Comparison of ENCODE assay signal across 8 cellular contexts in the genomic region with DNA sequence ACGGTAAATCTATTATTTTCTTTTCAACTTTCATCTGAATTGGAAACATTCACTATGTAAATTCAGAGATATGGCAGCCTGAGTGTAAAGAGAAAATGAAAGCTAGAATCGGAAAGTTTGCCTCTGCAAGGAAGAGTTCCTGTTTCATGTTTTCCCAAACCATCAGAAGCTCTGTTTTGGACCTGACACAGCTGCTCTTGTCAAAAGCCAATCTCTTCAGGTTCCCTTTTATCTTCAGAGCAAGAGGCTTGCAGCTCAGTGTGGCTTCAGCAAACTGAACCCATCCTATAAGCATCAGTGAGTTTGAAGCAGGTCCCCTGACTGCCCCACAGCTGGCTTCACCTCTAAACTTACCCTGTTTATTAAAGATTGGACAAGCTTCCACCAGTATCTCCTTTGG.
DNase-seq lines count a peak whose midpoint lies in the region; ATAC-seq lines count a peak whose summit lies in the region.

No MANE protein-coding gene starts in this region.

- no peak overlapping the region for H3K27ac ChIP-seq in rectal smooth muscle tissue (ENCODE audit: low read depth, low read length)

- H3K4me1 ChIP-seq in rectal smooth muscle tissue (ENCODE audit: control insufficient read depth, insufficient read depth, low read length), result no peaks in the 10 kb centered on the region

- H3K4me3 ChIP-seq in rectal smooth muscle tissue (ENCODE audit: low read length), result peak overlapping the region; percentile 50

- peak; percentile 88 for ATAC-seq in GM19023 (IDR thresholded peaks at IDR 0.05; ENCODE audit: unreplicated experiment)
- peak; percentile 91 for ATAC-seq in HG02798 (IDR thresholded peaks at IDR 0.05; ENCODE audit: poor library complexity, unreplicated experiment)

- no peak overlapping the region for H3K9ac ChIP-seq in rectal smooth muscle tissue (ENCODE audit: low read length)

- DNase-seq in RPMI8226, result peak; percentile 50
- DNase-seq in NCI-H526 (lab: John Stamatoyannopoulos, UW), result no peak
- DNase-seq in NCI-H2227 treated with DMSO at 0.1 percent for 48 hours (lab: John Stamatoyannopoulos, UW), result no peak
- DNase-seq in NCI-H2171 treated with DMSO at 0.1 percent for 48 hours (lab: John Stamatoyannopoulos, UW), result no peak
- no peak for DNase-seq in DMS53 treated with DMSO at 0.1 percent for 48 hours (lab: John Stamatoyannopoulos, UW; ENCODE audit: unreplicated experiment)

- no peaks in the 10 kb centered on the region for H3K27me3 ChIP-seq in rectal smooth muscle tissue (ENCODE audit: control insufficient read depth, insufficient read depth, low read length)

- no peaks in the 10 kb centered on the region for H3K36me3 ChIP-seq in rectal smooth muscle tissue (ENCODE audit: control insufficient read depth, insufficient read depth, low read length)
